1 cellular context compared by ENCODE assay signal in genomic region chr10:99331207-99331803, GRCh38.
TF ChIP-seq lines count a peak whose summit lies in the region.

No MANE protein-coding gene starts in this region.

TF ChIP-seq in HepG2, 621 proteins besides CTCF, POLR2A, EP300 and RAD21 (continued from another document):
- 0 out of 2 replicates have a peak, but pooled peaks have one; percentile 28 for TF ChIP-seq ZNF878 (CRISPR knock-in tag; IDR thresholded peaks at IDR 0.05)
- TF ChIP-seq PHF21A (CRISPR knock-in tag; IDR thresholded peaks at IDR 0.05) = 0 out of 2 replicates have a peak, but pooled peaks have one; percentile 32
- 0 out of 2 replicates have a peak, but pooled peaks have one; percentile 32 for TF ChIP-seq MYPOP (CRISPR knock-in tag; IDR thresholded peaks at IDR 0.05)
- TF ChIP-seq FOXA3 (CRISPR knock-in tag; IDR thresholded peaks at IDR 0.05) = peak; percentile 74
- 0 out of 2 replicates have a peak, but pooled peaks have one; percentile 25 for TF ChIP-seq ZNF317 (CRISPR knock-in tag; IDR thresholded peaks at IDR 0.05)
- TF ChIP-seq ZSCAN9 (CRISPR knock-in tag; IDR thresholded peaks at IDR 0.05; ENCODE audit: borderline replicate concordance) = peak; percentile 85
- no peak for TF ChIP-seq ZBTB2 (CRISPR knock-in tag; IDR thresholded peaks at IDR 0.05; ENCODE audit: low read depth)
- TF ChIP-seq ZNF292 (CRISPR knock-in tag; IDR thresholded peaks at IDR 0.05; ENCODE audit: borderline replicate concordance, low read depth) = 0 out of 2 replicates have a peak, but pooled peaks have one; percentile 23
- TF ChIP-seq GATAD1 (CRISPR knock-in tag; IDR thresholded peaks at IDR 0.05) = peak; percentile 37; the same call in 1 of the 2 replicates
- no peak for TF ChIP-seq ATF7-NPFF (CRISPR knock-in tag; IDR thresholded peaks at IDR 0.05; ENCODE audit: low read depth)
- no peak for TF ChIP-seq ELK4 (CRISPR knock-in tag; IDR thresholded peaks at IDR 0.05; ENCODE audit: borderline replicate concordance)
- no peak for TF ChIP-seq PCBP2 (optimal IDR thresholded peaks at IDR 0.05; ENCODE audit: low read depth, low read length, poor library complexity, severe bottlenecking)
- TF ChIP-seq REST (IDR thresholded peaks at IDR 0.05; ENCODE audit: borderline replicate concordance in 1 of 2, low read depth in 1 of 2, low read length in 2 of 2) = peak; percentile 57 to 96
- TF ChIP-seq GLMP (CRISPR knock-in tag; IDR thresholded peaks at IDR 0.05; ENCODE audit: borderline replicate concordance) = no peak
